Comparison of ENCODE assay signal across 8 cellular contexts in the genomic region with DNA sequence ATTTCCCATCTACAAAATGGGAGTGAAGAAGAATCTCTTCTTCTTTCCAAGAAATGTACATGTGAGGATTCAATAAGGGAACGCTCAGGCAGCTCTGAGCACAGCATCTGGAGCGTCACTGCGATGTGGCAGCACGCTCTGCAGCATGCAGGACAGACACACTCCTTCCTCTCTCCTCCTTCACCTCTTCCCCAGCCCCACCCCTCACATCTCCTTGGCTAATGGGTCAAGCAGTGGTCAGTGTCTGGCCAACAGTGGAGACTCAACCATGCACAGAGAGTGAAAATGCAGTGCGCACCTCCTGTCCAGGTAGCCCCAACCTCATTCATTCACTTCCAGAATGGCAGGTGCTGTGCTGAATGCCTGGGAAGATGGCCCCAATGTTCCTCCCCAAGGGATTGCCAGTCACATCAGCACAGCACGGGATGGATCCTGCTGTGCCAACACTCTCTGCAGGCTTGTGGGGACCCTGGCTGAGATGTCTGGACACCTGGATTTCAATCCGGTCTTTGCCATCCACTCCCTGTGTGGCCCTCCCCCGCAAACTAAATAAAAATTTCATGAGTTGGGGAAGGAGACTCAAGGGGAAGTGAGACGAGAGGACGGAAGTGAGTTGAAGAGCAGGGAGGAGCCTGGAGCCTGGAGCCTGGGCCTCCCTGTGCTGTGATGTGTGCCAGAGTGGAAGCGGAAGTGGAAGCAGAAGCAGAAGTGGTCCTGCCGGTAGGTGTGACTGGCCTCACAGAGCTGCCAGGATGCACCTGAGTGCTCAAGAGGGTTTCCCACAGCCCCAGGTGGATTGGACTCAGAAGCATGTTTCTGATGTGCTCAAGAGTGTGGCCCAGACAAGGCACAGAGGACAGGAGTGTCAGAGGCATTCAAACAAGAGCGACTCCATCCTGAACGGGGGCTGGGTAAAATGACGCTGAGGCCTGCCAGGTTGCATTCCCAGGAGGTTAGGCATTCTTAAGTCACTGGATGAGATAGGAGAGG.
A peak's percentile ranks its signal among the peaks of the same experiment; 100 is the strongest.
DNase-seq lines count a peak whose midpoint lies in the region; ATAC-seq, FAIRE-seq and TF ChIP-seq lines count a peak whose summit lies in the region.

No MANE protein-coding gene starts in this region.

- no peak for DNase-seq in HepG2 (ENCODE audit: low spot score)
- DNase-seq in upper lobe of left lung, result peak in 1 of 2 donors; percentile 61
- no peak for DNase-seq in epidermal melanocyte (ENCODE audit: insufficient read length, low spot score)
- DNase-seq in NCI-H2171 treated with DMSO at 0.1 percent for 48 hours (lab: John Stamatoyannopoulos, UW), result no peak
- DNase-seq in stimulated activated CD4-positive, alpha-beta T cell treated with anti-CD3 and anti-CD28 coated beads, Interleukin-12 subunit alpha, Interleukin-12 subunit beta, amount 100 ng/mL, for 4 hours, result no peak

- H3K4me1 Mint-ChIP-seq in dendritic cell treated with granulocyte-macrophage colony-stimulating factor and Interleukin-4, amounts not matched to agents 40 ng/mL and 50 ng/mL, for 4 days (ENCODE audit: low read depth), result peaks cover 57% of the 10 kb centered on the region

- no peak for TF ChIP-seq EP300 in HepG2 (IDR thresholded peaks at IDR 0.05; ENCODE audit: low read depth in 2 of 2, low read length in 2 of 2)
- no peak for TF ChIP-seq EP300 in HepG2 (CRISPR knock-in tag; IDR thresholded peaks at IDR 0.05; ENCODE audit: borderline replicate concordance)
- TF ChIP-seq EP300 in upper lobe of left lung (IDR thresholded peaks at IDR 0.05), result no peak

- TF ChIP-seq RAD21 in liver (IDR thresholded peaks at IDR 0.05) (no peak), HepG2 (CRISPR knock-in tag; IDR thresholded peaks at IDR 0.05) (no peak)

- BruUV-seq in HepG2 (replicated peaks; lab: Mats Ljungman, UMichigan), result no TSS peak

- 82% methylated on average over 15 of the region's 15 CpGs for WGBS in liver
- WGBS in HepG2 (ENCODE audit: low lambda C conversion rate), result 65% methylated on average over 15 of the region's 15 CpGs
- 69 to 73% methylated on average over 14 to 15 of the region's 15 CpGs for WGBS in upper lobe of left lung, 2 donors

- H3K4me3 ChIP-seq in liver (ENCODE audit: low read depth in 1 of 3, low read length in 3 of 3) (no peak overlapping the region), HepG2 (replicated peaks in 1 of 3; ENCODE audit: insufficient read depth in 1 of 3, low read depth in 2 of 3, low read length in 3 of 3) (no peak overlapping the region), upper lobe of left lung (no peak overlapping the region)

- intact Hi-C loops in HepG2 (cut with micrococcal nuclease; ENCODE audit: unreplicated experiment), result no loop called here
- intact Hi-C loops in dendritic cell treated with granulocyte-macrophage colony-stimulating factor and Interleukin-4, amounts not matched to agents 40 ng/mL and 50 ng/mL, for 4 days (cut with micrococcal nuclease), result loop anchor here (5.0 kb wide), 1 partner anchor 36 kb away; no protein-coding TSS in a partner anchor

- in situ Hi-C loops in HepG2 (cut with HindIII; ENCODE audit: extremely low pct_ligation_motif_present, low pct_unique_long_range_greater_than_20kb), result no loop called here

- H3K27ac Mint-ChIP-seq in dendritic cell treated with granulocyte-macrophage colony-stimulating factor and Interleukin-4, amounts not matched to agents 40 ng/mL and 50 ng/mL, for 4 days, result peak overlapping the region; percentile 66

- H3K4me1 ChIP-seq in liver (ENCODE audit: control insufficient read depth in 4 of 4, insufficient read depth in 4 of 4, low read length in 3 of 4) (peaks cover 0 to 4% (median 0%) of the 10 kb centered on the region in 4 donors), HepG2 (ENCODE audit: insufficient read depth, low read length) (no peaks in the 10 kb centered on the region), upper lobe of left lung (peaks cover 0 to 20% (median 6%) of the 10 kb centered on the region in 4 donors)

- no peaks in the 10 kb centered on the region for H3K9me3 Mint-ChIP-seq in dendritic cell treated with granulocyte-macrophage colony-stimulating factor and Interleukin-4, amounts not matched to agents 40 ng/mL and 50 ng/mL, for 4 days

- CTCF ChIA-PET in HepG2 (lab: Yijun Ruan, JAX; ENCODE audit: low intra/inter-chr PET ratio, low total read pairs), result no interaction called here

- no peaks in the 10 kb centered on the region for H4K20me1 ChIP-seq in HepG2 (ENCODE audit: insufficient read depth, low read length)

- TF ChIP-seq CTCF in liver (IDR thresholded peaks at IDR 0.05; ENCODE audit: low read depth, low read length, missing input control), result no peak
- no peak for TF ChIP-seq CTCF in HepG2 (CRISPR knock-in tag; IDR thresholded peaks at IDR 0.05)
- no peak for TF ChIP-seq CTCF in upper lobe of left lung (IDR thresholded peaks at IDR 0.05)

- no peak overlapping the region for H3K27ac ChIP-seq in liver (ENCODE audit: low read depth in 1 of 2, low read length in 2 of 2)
- no peak overlapping the region for H3K27ac ChIP-seq in HepG2 (ENCODE audit: extremely low read length, insufficient read depth, low read length)
- no peak overlapping the region for H3K27ac ChIP-seq in upper lobe of left lung

- no peaks in the 10 kb centered on the region for H3K27me3 ChIP-seq in liver (ENCODE audit: control insufficient read depth in 4 of 4, insufficient read depth in 4 of 4, low read length in 3 of 4)
- peaks cover 0 to 6% of the 10 kb centered on the region in 2 experiments; a peak in 2 of 5 replicates for H3K27me3 ChIP-seq in HepG2 (ENCODE audit: control insufficient read depth in 1 of 2, insufficient read depth in 2 of 2, low read length in 2 of 2)
- no peaks in the 10 kb centered on the region for H3K27me3 ChIP-seq in upper lobe of left lung

- no peaks in the 10 kb centered on the region for H3K79me2 ChIP-seq in HepG2 (ENCODE audit: insufficient read depth, low read length)

- FAIRE-seq in HepG2 (lab: Jason Lieb, UNC), result no peak

- no peak overlapping the region for H2AFZ ChIP-seq in HepG2 (ENCODE audit: low read length)

- no peak overlapping the region for H3K4me3 Mint-ChIP-seq in dendritic cell treated with granulocyte-macrophage colony-stimulating factor and Interleukin-4, amounts not matched to agents 40 ng/mL and 50 ng/mL, for 4 days

- H3K36me3 Mint-ChIP-seq in dendritic cell treated with granulocyte-macrophage colony-stimulating factor and Interleukin-4, amounts not matched to agents 40 ng/mL and 50 ng/mL, for 4 days (ENCODE audit: low read depth), result no peaks in the 10 kb centered on the region

- H3K27me3 Mint-ChIP-seq in dendritic cell treated with granulocyte-macrophage colony-stimulating factor and Interleukin-4, amounts not matched to agents 40 ng/mL and 50 ng/mL, for 4 days, result peaks cover 16% of the 10 kb centered on the region

- H3K4me2 ChIP-seq in HepG2 (ENCODE audit: low read depth, low read length), result no peak overlapping the region

- TF ChIP-seq POLR2A in HepG2 (IDR thresholded peaks at IDR 0.05; ENCODE audit: insufficient read depth in 1 of 2, low read depth in 2 of 2, low read length in 2 of 2) (no peak), upper lobe of left lung (IDR thresholded peaks at IDR 0.05) (no peak)

- POLR2A ChIA-PET in HepG2 (lab: Yijun Ruan, JAX), result no interaction called here

- ATAC-seq in HepG2 (no peak), HG03520 (IDR thresholded peaks at IDR 0.05; ENCODE audit: unreplicated experiment) (peak; percentile 79), upper lobe of left lung (ENCODE audit: low FRiP score in 2 of 2) (peak; percentile 61 to 75)

- H3K9me3 ChIP-seq in liver (ENCODE audit: control insufficient read depth in 4 of 4, low read length in 3 of 4) (no peaks in the 10 kb centered on the region), HepG2 (ENCODE audit: low read length) (no peaks in the 10 kb centered on the region), upper lobe of left lung (no peaks in the 10 kb centered on the region)

- H3K9ac ChIP-seq in liver (ENCODE audit: low read depth in 1 of 2, low read length in 2 of 2), result no peak overlapping the region
- no peak overlapping the region for H3K9ac ChIP-seq in HepG2 (ENCODE audit: insufficient read depth, low read depth, low read length)

- H3K36me3 ChIP-seq in liver (ENCODE audit: control insufficient read depth in 4 of 4, insufficient read depth in 3 of 4, low read depth in 1 of 4, low read length in 3 of 4) (no peaks in the 10 kb centered on the region), HepG2 (replicated peaks in 1 of 2; ENCODE audit: control insufficient read depth in 1 of 2, insufficient read depth in 2 of 2, low read length in 2 of 2) (no peaks in the 10 kb centered on the region), upper lobe of left lung (no peaks in the 10 kb centered on the region)

TF ChIP-seq in liver, 16 proteins besides CTCF, POLR2A, EP300 and RAD21:
- TF ChIP-seq, protein P1, sequence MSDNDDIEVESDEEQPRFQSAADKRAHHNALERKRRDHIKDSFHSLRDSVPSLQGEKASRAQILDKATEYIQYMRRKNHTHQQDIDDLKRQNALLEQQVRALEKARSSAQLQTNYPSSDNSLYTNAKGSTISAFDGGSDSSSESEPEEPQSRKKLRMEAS (IDR thresholded peaks at IDR 0.05), result peak; percentile 35
- no peak for TF ChIP-seq TAF1 (conservative IDR thresholded peaks at IDR 0.05)

TF ChIP-seq in HepG2, 621 proteins besides CTCF, POLR2A, EP300 and RAD21 (continues in another document):
- TF ChIP-seq, protein P2, sequence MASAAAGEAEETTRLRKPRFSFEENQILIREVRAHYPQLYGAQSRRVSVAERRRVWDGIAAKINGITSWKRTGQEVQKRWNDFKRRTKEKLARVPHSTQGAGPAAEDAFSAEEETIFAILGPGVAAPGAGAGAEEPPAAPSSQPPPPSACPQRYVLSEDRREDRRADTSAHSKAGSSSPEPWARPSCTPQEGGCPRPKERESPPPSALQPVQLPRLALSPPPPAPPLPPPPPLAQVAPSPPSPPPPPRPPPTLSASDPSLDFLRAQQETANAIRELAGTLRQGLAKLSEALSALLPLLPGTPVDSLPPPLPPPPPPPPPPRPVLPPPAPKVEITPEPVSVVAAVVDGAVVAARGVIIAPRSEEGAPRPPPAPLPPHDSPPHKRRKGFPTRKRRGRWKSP (CRISPR knock-in tag; IDR thresholded peaks at IDR 0.05), result no peak
- TF ChIP-seq ZBTB7A (CRISPR knock-in tag; IDR thresholded peaks at IDR 0.05), result no peak
